1 cellular context compared by ENCODE assay signal in genomic region chr5:150612905-150613670, GRCh38.
TF ChIP-seq lines count a peak whose summit lies in the region.

No MANE protein-coding gene starts in this region.

TF ChIP-seq in WTC11, 78 proteins besides CTCF, POLR2A, EP300 and RAD21 (continued from another document):
- TF ChIP-seq, protein P1, sequence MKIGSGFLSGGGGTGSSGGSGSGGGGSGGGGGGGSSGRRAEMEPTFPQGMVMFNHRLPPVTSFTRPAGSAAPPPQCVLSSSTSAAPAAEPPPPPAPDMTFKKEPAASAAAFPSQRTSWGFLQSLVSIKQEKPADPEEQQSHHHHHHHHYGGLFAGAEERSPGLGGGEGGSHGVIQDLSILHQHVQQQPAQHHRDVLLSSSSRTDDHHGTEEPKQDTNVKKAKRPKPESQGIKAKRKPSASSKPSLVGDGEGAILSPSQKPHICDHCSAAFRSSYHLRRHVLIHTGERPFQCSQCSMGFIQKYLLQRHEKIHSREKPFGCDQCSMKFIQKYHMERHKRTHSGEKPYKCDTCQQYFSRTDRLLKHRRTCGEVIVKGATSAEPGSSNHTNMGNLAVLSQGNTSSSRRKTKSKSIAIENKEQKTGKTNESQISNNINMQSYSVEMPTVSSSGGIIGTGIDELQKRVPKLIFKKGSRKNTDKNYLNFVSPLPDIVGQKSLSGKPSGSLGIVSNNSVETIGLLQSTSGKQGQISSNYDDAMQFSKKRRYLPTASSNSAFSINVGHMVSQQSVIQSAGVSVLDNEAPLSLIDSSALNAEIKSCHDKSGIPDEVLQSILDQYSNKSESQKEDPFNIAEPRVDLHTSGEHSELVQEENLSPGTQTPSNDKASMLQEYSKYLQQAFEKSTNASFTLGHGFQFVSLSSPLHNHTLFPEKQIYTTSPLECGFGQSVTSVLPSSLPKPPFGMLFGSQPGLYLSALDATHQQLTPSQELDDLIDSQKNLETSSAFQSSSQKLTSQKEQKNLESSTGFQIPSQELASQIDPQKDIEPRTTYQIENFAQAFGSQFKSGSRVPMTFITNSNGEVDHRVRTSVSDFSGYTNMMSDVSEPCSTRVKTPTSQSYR (CRISPR knock-in tag; IDR thresholded peaks at IDR 0.05): no peak
- TF ChIP-seq EMX1 (CRISPR knock-in tag; IDR thresholded peaks at IDR 0.05) (no peak), SOX15 (CRISPR knock-in tag; IDR thresholded peaks at IDR 0.05) (no peak), ATF3 (CRISPR knock-in tag; conservative IDR thresholded peaks at IDR 0.05) (no peak), ESRRA (CRISPR knock-in tag; IDR thresholded peaks at IDR 0.05; ENCODE audit: borderline replicate concordance) (no peak), ZNF317 (CRISPR knock-in tag; IDR thresholded peaks at IDR 0.05; ENCODE audit: borderline replicate concordance, low read depth) (no peak), ZNF416 (CRISPR knock-in tag; IDR thresholded peaks at IDR 0.05) (no peak), ZNF423 (CRISPR knock-in tag; IDR thresholded peaks at IDR 0.05) (no peak), ETV6 (CRISPR knock-in tag; IDR thresholded peaks at IDR 0.05) (no peak), NFATC4 (CRISPR knock-in tag; IDR thresholded peaks at IDR 0.05) (no peak), CBFB (CRISPR knock-in tag; IDR thresholded peaks at IDR 0.05; ENCODE audit: low read depth) (no peak), TCF7 (CRISPR knock-in tag; IDR thresholded peaks at IDR 0.05; ENCODE audit: low read depth) (no peak), CDX4 (CRISPR knock-in tag; IDR thresholded peaks at IDR 0.05; ENCODE audit: borderline replicate concordance) (no peak)
- TF ChIP-seq, protein P2, sequence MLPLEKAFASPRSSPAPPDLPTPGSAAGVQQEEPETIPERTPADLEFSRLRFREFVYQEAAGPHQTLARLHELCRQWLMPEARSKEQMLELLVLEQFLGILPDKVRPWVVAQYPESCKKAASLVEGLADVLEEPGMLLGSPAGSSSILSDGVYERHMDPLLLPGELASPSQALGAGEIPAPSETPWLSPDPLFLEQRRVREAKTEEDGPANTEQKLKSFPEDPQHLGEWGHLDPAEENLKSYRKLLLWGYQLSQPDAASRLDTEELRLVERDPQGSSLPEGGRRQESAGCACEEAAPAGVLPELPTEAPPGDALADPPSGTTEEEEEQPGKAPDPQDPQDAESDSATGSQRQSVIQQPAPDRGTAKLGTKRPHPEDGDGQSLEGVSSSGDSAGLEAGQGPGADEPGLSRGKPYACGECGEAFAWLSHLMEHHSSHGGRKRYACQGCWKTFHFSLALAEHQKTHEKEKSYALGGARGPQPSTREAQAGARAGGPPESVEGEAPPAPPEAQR (CRISPR knock-in tag; IDR thresholded peaks at IDR 0.05): no peak
